17 cellular contexts compared by ENCODE assay signal in genomic region chr2:207571370-207571769, GRCh38. TPM values are rescaled to one million over a fixed set of nuclear protein-coding genes. Genes with fewer than 3 reads are reported as not detected.
DNase-seq lines count a peak whose midpoint lies in the region; ATAC-seq and TF ChIP-seq lines count a peak whose summit lies in the region.
"Had no signal": no experiment of that assay in that cellular context is flagged by ENCODE, and none has a peak within 500 bp of the region (broad histone marks: within the 10 kb centered on the region; RNA-seq: fewer than 3 reads in every experiment).

No MANE protein-coding gene starts in this region.

- H3K36me3 Mint-ChIP-seq in activated T-cell treated with anti-CD3 and anti-CD28 coated beads, Interleukin-2, amount 50 U/mL, for 24 hours (ENCODE audit: low read depth): peaks cover 91% of the 10 kb centered on the region
- peaks cover 93% of the 10 kb centered on the region for H3K36me3 Mint-ChIP-seq in CD4-positive, alpha-beta T cell (ENCODE audit: low read depth)
- H3K36me3 Mint-ChIP-seq in activated naive CD8-positive, alpha-beta T cell treated with anti-CD3 and anti-CD28 coated beads, Interleukin-2, amount 50 U/mL, for 24 hours (ENCODE audit: low read depth): peaks cover 62% of the 10 kb centered on the region
- H3K36me3 Mint-ChIP-seq in glutamatergic neuron (ENCODE audit: unreplicated experiment): no peaks in the 10 kb centered on the region

- H3K27ac Mint-ChIP-seq in activated T-cell treated with anti-CD3 and anti-CD28 coated beads, Interleukin-2, amount 50 U/mL, for 24 hours: peak overlapping the region; percentile 18
- H3K27ac Mint-ChIP-seq in CD4-positive, alpha-beta T cell: peak overlapping the region; percentile 34
- H3K27ac Mint-ChIP-seq in activated naive CD8-positive, alpha-beta T cell treated with anti-CD3 and anti-CD28 coated beads, Interleukin-2, amount 50 U/mL, for 24 hours: peak overlapping the region; percentile 55
- H3K27ac Mint-ChIP-seq in glutamatergic neuron (ENCODE audit: unreplicated experiment): no peak overlapping the region

- no peak overlapping the region for H3K4me3 Mint-ChIP-seq in activated T-cell treated with anti-CD3 and anti-CD28 coated beads, Interleukin-2, amount 50 U/mL, for 24 hours
- H3K4me3 Mint-ChIP-seq in CD4-positive, alpha-beta T cell: no peak overlapping the region
- H3K4me3 Mint-ChIP-seq in activated naive CD8-positive, alpha-beta T cell treated with anti-CD3 and anti-CD28 coated beads, Interleukin-2, amount 50 U/mL, for 24 hours: no peak overlapping the region
- H3K4me3 Mint-ChIP-seq in glutamatergic neuron (ENCODE audit: unreplicated experiment): no peak overlapping the region
- H3K4me3 Mint-ChIP-seq: CD4-positive, alpha-beta memory T cell had no signal

- TF ChIP-seq CTCF in CD4-positive, alpha-beta T cell (IDR thresholded peaks at IDR 0.05): no peak
- TF ChIP-seq CTCF in glutamatergic neuron (IDR thresholded peaks at IDR 0.05; ENCODE audit: partially characterized antibody, unreplicated experiment): no peak

- no peaks in the 10 kb centered on the region for H3K27me3 ChIP-seq in CD4-positive, alpha-beta T cell (ENCODE audit: control insufficient read depth, insufficient read depth, low read length)

- peaks cover 32% of the 10 kb centered on the region for H3K4me1 Mint-ChIP-seq in activated T-cell treated with anti-CD3 and anti-CD28 coated beads, Interleukin-2, amount 50 U/mL, for 24 hours (ENCODE audit: low read depth)
- H3K4me1 Mint-ChIP-seq in CD4-positive, alpha-beta T cell (ENCODE audit: low read depth): peaks cover 5% of the 10 kb centered on the region
- H3K4me1 Mint-ChIP-seq in activated naive CD8-positive, alpha-beta T cell treated with anti-CD3 and anti-CD28 coated beads, Interleukin-2, amount 50 U/mL, for 24 hours: peaks cover 14% of the 10 kb centered on the region
- no peaks in the 10 kb centered on the region for H3K4me1 Mint-ChIP-seq in glutamatergic neuron (ENCODE audit: low read depth, unreplicated experiment)

- POLR2A ChIA-PET in CD4-positive, alpha-beta T cell (lab: Charles Lee): interaction anchor here (2.3 kb wide), 1 partner anchor 41 kb away, joined by 13 read pairs; the partner anchor contains the start of gene CREB1

- no peaks in the 10 kb centered on the region for H3K9me3 Mint-ChIP-seq in activated T-cell treated with anti-CD3 and anti-CD28 coated beads, Interleukin-2, amount 50 U/mL, for 24 hours
- H3K9me3 Mint-ChIP-seq in CD4-positive, alpha-beta T cell: no peaks in the 10 kb centered on the region
- H3K9me3 Mint-ChIP-seq in activated naive CD8-positive, alpha-beta T cell treated with anti-CD3 and anti-CD28 coated beads, Interleukin-2, amount 50 U/mL, for 24 hours: no peaks in the 10 kb centered on the region
- H3K9me3 Mint-ChIP-seq in glutamatergic neuron (ENCODE audit: unreplicated experiment): peaks cover 1% of the 10 kb centered on the region
- H3K9me3 Mint-ChIP-seq: CD4-positive, alpha-beta memory T cell had no signal

- ATAC-seq in CD4-positive, alpha-beta T cell (ENCODE audit: poor library complexity): no peak
- no peak for ATAC-seq in activated naive CD8-positive, alpha-beta T cell treated with anti-CD3 and anti-CD28 coated beads, Interleukin-2, amount 50 U/mL, for 24 hours
- ATAC-seq: Panc1 had no signal

- H3K9me3 ChIP-seq in CD4-positive, alpha-beta T cell (ENCODE audit: control insufficient read depth, low read length): no peaks in the 10 kb centered on the region

- CTCF ChIA-PET in CD4-positive, alpha-beta T cell (lab: Charles Lee): no interaction called here

- no peak overlapping the region for H3K27ac ChIP-seq in CD4-positive, alpha-beta T cell (ENCODE audit: low read depth, low read length)

- no peaks in the 10 kb centered on the region for H3K27me3 Mint-ChIP-seq in activated T-cell treated with anti-CD3 and anti-CD28 coated beads, Interleukin-2, amount 50 U/mL, for 24 hours
- H3K27me3 Mint-ChIP-seq in CD4-positive, alpha-beta T cell: no peaks in the 10 kb centered on the region
- H3K27me3 Mint-ChIP-seq in activated naive CD8-positive, alpha-beta T cell treated with anti-CD3 and anti-CD28 coated beads, Interleukin-2, amount 50 U/mL, for 24 hours: no peaks in the 10 kb centered on the region
- H3K27me3 Mint-ChIP-seq in glutamatergic neuron (ENCODE audit: unreplicated experiment): no peaks in the 10 kb centered on the region
- H3K27me3 Mint-ChIP-seq: CD4-positive, alpha-beta memory T cell had no signal

- no peak for DNase-seq in activated T-cell treated with anti-CD3 and anti-CD28 coated beads, Interleukin-2, amount 50 U/mL, for 24 hours
- no peak for DNase-seq in activated T-cell treated with anti-CD3 and anti-CD28 coated beads, Interleukin-2, amount 50 U/mL, for 48 hours
- DNase-seq in CD4-positive, alpha-beta T cell: no peak
- DNase-seq in activated naive CD8-positive, alpha-beta T cell treated with anti-CD3 and anti-CD28 coated beads, Interleukin-2, amount 50 U/mL, for 24 hours: no peak
- DNase-seq in iris pigment epithelial cell (ENCODE audit: low read depth) (peak; percentile 31), NCI-H187 treated with DMSO at 0.1 percent for 48 hours (lab: John Stamatoyannopoulos, UW) (no peak), COLO668 (lab: John Stamatoyannopoulos, UW; ENCODE audit: unreplicated experiment) (no peak), glutamatergic neuron (no peak)
- DNase-seq: CD4-positive, alpha-beta memory T cell; DND-41; GDM1; NCI-H1105 treated with DMSO at 0.1 percent for 48 hours; NCI-H187; NCI-H446; NCI-H748 treated with DMSO at 0.1 percent for 48 hours; Right ventricle myocardium superior had no signal

- intact Hi-C loops in CD4-positive, alpha-beta T cell (cut with DNase I, micrococcal nuclease): loop anchor here in 1 of 2 experiments (5.0 kb wide), 1 partner anchor 39 kb away; no protein-coding TSS in a partner anchor

RNA-seq across cellular contexts. Expression of gene CREB1, which starts 41.6 kb away (rescaled TPM):
- 10 to 100 TPM; 62.5 to 67.1 TPM for total RNA-seq in CD4-positive, alpha-beta T cell
- 108 TPM for total RNA-seq in glutamatergic neuron (ENCODE audit: unreplicated experiment)

RNA-seq across cellular contexts. Expression of gene METTL21A, which starts 53.8 kb away (rescaled TPM):
- 10 to 100 TPM; 10.8 to 11.9 TPM for total RNA-seq in CD4-positive, alpha-beta T cell
- total RNA-seq in glutamatergic neuron (ENCODE audit: unreplicated experiment): 19.3 TPM
